ENCODE assay signal across 8 cellular contexts in the genomic region with DNA sequence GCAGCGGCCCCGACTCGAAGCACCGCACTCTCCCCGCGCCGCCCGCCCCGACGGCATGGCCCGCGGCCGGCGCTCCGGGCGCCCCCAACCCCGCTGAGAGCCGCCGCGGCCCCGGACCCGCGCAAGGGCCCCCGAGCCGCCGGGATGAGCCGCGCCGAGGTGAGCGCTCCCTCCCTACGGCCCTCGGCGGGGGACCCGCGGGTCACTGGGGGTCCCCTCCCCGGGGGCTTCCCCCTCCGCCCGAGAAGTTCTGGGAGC. TPM values are rescaled to one million over a fixed set of nuclear protein-coding genes. Genes with fewer than 3 reads are reported as not detected.
DNase-seq lines count a peak whose midpoint lies in the region; ATAC-seq and TF ChIP-seq lines count a peak whose summit lies in the region.

No MANE protein-coding gene starts in this region.

- H3K9me3 ChIP-seq in CD4-positive, CD25-positive, alpha-beta regulatory T cell (ENCODE audit: control insufficient read depth in 2 of 2, low read length in 2 of 2) = no peaks in the 10 kb centered on the region

- POLR2A ChIA-PET in activated naive CD8-positive, alpha-beta T cell treated with anti-CD3 and anti-CD28 coated beads, Interleukin-2, amount 10 ng/mL, durations not matched to agents 7 days and 5 days (lab: Charles Lee) = interaction anchor here (0.6 to 5.4 kb wide), 10 partner anchors 57 to 314 kb away, joined by 3 to 75 read pairs (median 7); partner anchors contain the start of genes CGRRF1 and GMFB

- H3K4me3 Mint-ChIP-seq in CD4-positive, CD25-positive, alpha-beta regulatory T cell = peak overlapping the region; percentile 82 to 94 (median 89)
- peak overlapping the region; percentile 87 for H3K4me3 Mint-ChIP-seq in activated naive CD8-positive, alpha-beta T cell treated with anti-CD3 and anti-CD28 coated beads, Interleukin-2, amount 10 ng/mL, durations not matched to agents 7 days and 5 days

- no peaks in the 10 kb centered on the region for H3K36me3 ChIP-seq in CD4-positive, CD25-positive, alpha-beta regulatory T cell (ENCODE audit: control insufficient read depth, insufficient read depth, low read length)
- no peaks in the 10 kb centered on the region for H3K36me3 ChIP-seq in urinary bladder (ENCODE audit: insufficient read depth)

- no peak for ATAC-seq in CD4-positive, CD25-positive, alpha-beta regulatory T cell (ENCODE audit: low read depth in 2 of 2)
- no peak for ATAC-seq in activated naive CD8-positive, alpha-beta T cell treated with anti-CD3 and anti-CD28 coated beads, Interleukin-2, amount 10 ng/mL, durations not matched to agents 7 days and 5 days (ENCODE audit: low read depth)
- ATAC-seq in GM21526 (IDR thresholded peaks at IDR 0.05; ENCODE audit: low FRiP score, unreplicated experiment) = no peak

- no peak for DNase-seq in CD4-positive, CD25-positive, alpha-beta regulatory T cell
- DNase-seq in HFF-Myc (ENCODE audit: extremely low read depth, low read depth) = no peak
- DNase-seq in activated naive CD8-positive, alpha-beta T cell treated with anti-CD3 and anti-CD28 coated beads, Interleukin-2, amount 10 ng/mL, durations not matched to agents 7 days and 5 days = no peak
- no peak for DNase-seq in lower leg skin (ENCODE audit: low spot score in 2 of 2)
- no peak for DNase-seq in SIG-M5 treated with dmso at 0.1 percent for 504 hours (lab: John Stamatoyannopoulos, UW; ENCODE audit: unreplicated experiment)
- DNase-seq in GM19240 (ENCODE audit: insufficient read length, low spot score) = no peak

- TF ChIP-seq POLR2A in lower leg skin (IDR thresholded peaks at IDR 0.05) = no peak

- TF ChIP-seq CTCF in HFF-Myc (IDR thresholded peaks at IDR 0.05; ENCODE audit: low read depth, low read length, missing control alignments) (no peak), lower leg skin (IDR thresholded peaks at IDR 0.05) (no peak)

- H3K4me1 Mint-ChIP-seq in CD4-positive, CD25-positive, alpha-beta regulatory T cell = peaks cover 6 to 16% (median 10%) of the 10 kb centered on the region in 4 donors
- peaks cover 11% of the 10 kb centered on the region for H3K4me1 Mint-ChIP-seq in activated naive CD8-positive, alpha-beta T cell treated with anti-CD3 and anti-CD28 coated beads, Interleukin-2, amount 10 ng/mL, durations not matched to agents 7 days and 5 days

- intact Hi-C loops in lower leg skin (cut with DNase I; ENCODE audit: low total_unique reads) = loop anchor here (10.0 kb wide), 1 partner anchor 129 kb away; no protein-coding TSS in a partner anchor

- H3K27ac Mint-ChIP-seq in CD4-positive, CD25-positive, alpha-beta regulatory T cell = peak overlapping the region; percentile 52 to 93 (median 56)
- H3K27ac Mint-ChIP-seq in activated naive CD8-positive, alpha-beta T cell treated with anti-CD3 and anti-CD28 coated beads, Interleukin-2, amount 10 ng/mL, durations not matched to agents 7 days and 5 days = no peak overlapping the region

- H3K4me1 ChIP-seq in CD4-positive, CD25-positive, alpha-beta regulatory T cell (ENCODE audit: control insufficient read depth, insufficient read depth, low read length, poor library complexity, severe bottlenecking) = peaks cover 33% of the 10 kb centered on the region
- H3K4me1 ChIP-seq in urinary bladder (ENCODE audit: insufficient read depth) = no peaks in the 10 kb centered on the region

- H3K27me3 Mint-ChIP-seq in CD4-positive, CD25-positive, alpha-beta regulatory T cell = peaks cover 51% of the 10 kb centered on the region
- H3K27me3 Mint-ChIP-seq in activated naive CD8-positive, alpha-beta T cell treated with anti-CD3 and anti-CD28 coated beads, Interleukin-2, amount 10 ng/mL, durations not matched to agents 7 days and 5 days = peaks cover 37% of the 10 kb centered on the region

- H3K4me3 ChIP-seq in CD4-positive, CD25-positive, alpha-beta regulatory T cell (ENCODE audit: low read depth, low read length) = no peak overlapping the region
- H3K4me3 ChIP-seq in HFF-Myc (replicated peaks; ENCODE audit: low read depth, low read length) (peak overlapping the region; percentile 75), lower leg skin (ENCODE audit: low read depth, poor library complexity, severe bottlenecking) (peak overlapping the region; percentile 53), urinary bladder (ENCODE audit: low read depth, low read length) (peak overlapping the region; percentile 75)

- H3K27me3 ChIP-seq in CD4-positive, CD25-positive, alpha-beta regulatory T cell (ENCODE audit: control insufficient read depth, insufficient read depth, low read length) = peaks cover 17% of the 10 kb centered on the region

- H3K9me3 Mint-ChIP-seq in CD4-positive, CD25-positive, alpha-beta regulatory T cell = peaks cover 0 to 3% (median 0%) of the 10 kb centered on the region in 7 donors
- H3K9me3 Mint-ChIP-seq in activated naive CD8-positive, alpha-beta T cell treated with anti-CD3 and anti-CD28 coated beads, Interleukin-2, amount 10 ng/mL, durations not matched to agents 7 days and 5 days = no peaks in the 10 kb centered on the region

- H3K36me3 Mint-ChIP-seq in CD4-positive, CD25-positive, alpha-beta regulatory T cell = no peaks in the 10 kb centered on the region
- H3K36me3 Mint-ChIP-seq in activated naive CD8-positive, alpha-beta T cell treated with anti-CD3 and anti-CD28 coated beads, Interleukin-2, amount 10 ng/mL, durations not matched to agents 7 days and 5 days = no peaks in the 10 kb centered on the region

- H3K27ac ChIP-seq in CD4-positive, CD25-positive, alpha-beta regulatory T cell (ENCODE audit: insufficient read depth, low read length, poor library complexity, severe bottlenecking) = peak overlapping the region; percentile 45
- H3K27ac ChIP-seq in urinary bladder (ENCODE audit: low read depth) = peak overlapping the region; percentile 96

- 0% methylated on average over 6 to 18 of the region's 38 CpGs for WGBS in lower leg skin, 2 donors
- whole genome bisulfite sequencing in urinary bladder = 1% methylated on average over 38 of the region's 38 CpGs

RNA-seq across cellular contexts. Expression of gene SAMD4A, which starts 0.8 kb away (rescaled TPM):
- total RNA-seq in CD4-positive, CD25-positive, alpha-beta regulatory T cell = 7.9 TPM
- under 1 TPM in 3 of 4 donors, not detected in 1; 0.05 to 0.16 (median 0.10) TPM for polyA plus RNA-seq in CD4-positive, CD25-positive, alpha-beta regulatory T cell
- 1 to 10 TPM; 2.6 to 2.7 TPM for total RNA-seq in activated naive CD8-positive, alpha-beta T cell treated with anti-CD3 and anti-CD28 coated beads, Interleukin-2, amount 10 ng/mL, durations not matched to agents 7 days and 5 days
- total RNA-seq in lower leg skin (10 to 100 TPM in 3 of 4 donors, 1 to 10 TPM in 1; 7.9 to 18.7 (median 14.4) TPM), urinary bladder (58.5 TPM)
- polyA plus RNA-seq in urinary bladder = 16.0 TPM

RNA-seq across cellular contexts. Expression of gene CGRRF1, which starts 56.4 kb away (rescaled TPM):
- 27.7 TPM for total RNA-seq in CD4-positive, CD25-positive, alpha-beta regulatory T cell
- polyA plus RNA-seq in CD4-positive, CD25-positive, alpha-beta regulatory T cell = 10 to 100 TPM; 31.1 to 45.6 (median 33.4) TPM
- total RNA-seq in activated naive CD8-positive, alpha-beta T cell treated with anti-CD3 and anti-CD28 coated beads, Interleukin-2, amount 10 ng/mL, durations not matched to agents 7 days and 5 days = 10 to 100 TPM; 14.7 to 17.3 TPM
- total RNA-seq in lower leg skin = 10 to 100 TPM in 2 of 4 donors, 1 to 10 TPM in 2; 5.7 to 14.0 (median 10.2) TPM
- total RNA-seq in urinary bladder = 28.3 TPM
- 17.0 TPM for polyA plus RNA-seq in urinary bladder
